In the genomic region with DNA sequence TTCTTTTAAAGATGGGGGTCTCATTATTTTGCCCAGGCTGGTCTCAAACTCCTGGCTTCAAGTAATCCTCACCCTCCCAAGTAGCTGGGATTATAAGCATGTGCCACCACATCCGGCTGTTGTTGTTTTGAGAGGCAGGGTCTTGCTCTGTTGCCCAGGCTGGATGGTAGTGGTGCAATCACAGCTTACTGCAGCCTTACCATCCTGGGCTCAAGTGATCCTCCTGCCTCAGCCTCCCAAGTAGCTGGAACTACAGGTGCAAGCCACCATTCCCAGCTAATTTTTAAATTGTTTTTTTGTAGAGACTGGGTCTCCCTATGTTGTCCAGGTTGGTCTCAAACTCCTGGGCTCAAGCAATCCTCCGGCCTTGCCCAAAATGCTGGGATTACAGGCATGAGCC, we compare ENCODE assay signal across 28 cellular contexts.
DNase-seq lines count a peak whose midpoint lies in the region; ATAC-seq, FAIRE-seq and TF ChIP-seq lines count a peak whose summit lies in the region.
"Had no signal": no experiment of that assay in that cellular context is flagged by ENCODE, and none has a peak within 500 bp of the region (broad histone marks: within the 10 kb centered on the region; RNA-seq: fewer than 3 reads in every experiment).

No MANE protein-coding gene starts in this region.

- CTCF ChIA-PET in HepG2 (lab: Yijun Ruan, JAX; ENCODE audit: low intra/inter-chr PET ratio, low total read pairs), result no interaction called here
- CTCF ChIA-PET in WTC11 (lab: Charles Lee), result interaction anchor here (1.1 to 1.2 kb wide), 2 partner anchors 14 to 31 kb away, joined by 3 to 7 read pairs (median 5); no protein-coding TSS in a partner anchor

- H3K27ac Mint-ChIP-seq in WTC11, result no peak overlapping the region
- H3K27ac Mint-ChIP-seq: CD4-positive, alpha-beta memory T cell; CD4-positive, CD25-positive, alpha-beta regulatory T cell; CD8-positive, alpha-beta memory T cell had no signal

- no peaks in the 10 kb centered on the region for H3K9me3 Mint-ChIP-seq in WTC11
- H3K9me3 Mint-ChIP-seq: CD14-positive monocyte; CD4-positive, alpha-beta memory T cell; CD8-positive, alpha-beta memory T cell had no signal

- H3K27me3 ChIP-seq in HepG2 (ENCODE audit: control insufficient read depth in 1 of 2, insufficient read depth in 2 of 2, low read length in 2 of 2) (no peaks in the 10 kb centered on the region), right lobe of liver (no peaks in the 10 kb centered on the region), pancreas (no peaks in the 10 kb centered on the region)
- H3K27me3 ChIP-seq: BLaER1 had no signal

- H3K9ac ChIP-seq in HepG2 (ENCODE audit: insufficient read depth, low read depth, low read length), result no peak overlapping the region
- H3K9ac ChIP-seq: BLaER1 had no signal

- ATAC-seq in HepG2 (no peak), right lobe of liver (no peak), WTC11 (no peak), HG03354 (IDR thresholded peaks at IDR 0.05; ENCODE audit: poor library complexity, severe bottlenecking, unreplicated experiment) (no peak), pancreas (no peak)
- ATAC-seq: A549, GM12878 had no signal

- TF ChIP-seq CTCF in HepG2 (CRISPR knock-in tag; IDR thresholded peaks at IDR 0.05) (no peak), right lobe of liver (IDR thresholded peaks at IDR 0.05) (no peak), WTC11 (IDR thresholded peaks at IDR 0.05) (no peak), pancreas (IDR thresholded peaks at IDR 0.05) (no peak)

- DNase-seq in HepG2 (ENCODE audit: low spot score) (no peak), right lobe of liver (no peak), WTC11 (ENCODE audit: low spot score) (no peak), epithelial cell of prostate (ENCODE audit: low read depth, low spot score) (no peak), pancreas (no peak), NCI-H2107 (lab: John Stamatoyannopoulos, UW) (no peak)
- DNase-seq: AML-193; BE2C; C1 segment of cervical spinal cord; CD4-positive, alpha-beta memory T cell; CD4-positive, CD25-positive, alpha-beta regulatory T cell; CD8-positive, alpha-beta memory T cell; COR-L47; DMS 273 treated with DMSO at 0.1 percent for 48 hours; DMS153; DMS53; DMS79; DND-41; EL; GDM1 had no signal

- no peak overlapping the region for H2AFZ ChIP-seq in HepG2 (ENCODE audit: low read length)

- POLR2A ChIA-PET in HepG2 (lab: Yijun Ruan, JAX), result no interaction called here
- POLR2A ChIA-PET in WTC11 (lab: Charles Lee), result no interaction called here

- H3K4me3 ChIP-seq in HepG2 (replicated peaks in 1 of 3; ENCODE audit: insufficient read depth in 1 of 3, low read depth in 2 of 3, low read length in 3 of 3) (no peak overlapping the region), right lobe of liver (no peak overlapping the region), pancreas (no peak overlapping the region)
- H3K4me3 ChIP-seq: A549, BLaER1, GM12878 had no signal

- H4K20me1 ChIP-seq in HepG2 (ENCODE audit: insufficient read depth, low read length), result peaks cover 6% of the 10 kb centered on the region; the same call in 1 of the 2 replicates
- H4K20me1 ChIP-seq: BLaER1 had no signal

- H3K4me1 Mint-ChIP-seq in WTC11, result peaks cover 5% of the 10 kb centered on the region; the same call in 1 of the 2 replicates
- H3K4me1 Mint-ChIP-seq: CD4-positive, alpha-beta memory T cell; CD4-positive, CD25-positive, alpha-beta regulatory T cell; CD8-positive, alpha-beta memory T cell had no signal

- H3K27me3 Mint-ChIP-seq in WTC11 (ENCODE audit: low read depth), result no peaks in the 10 kb centered on the region

- no peak for TF ChIP-seq RAD21 in HepG2 (CRISPR knock-in tag; IDR thresholded peaks at IDR 0.05)

- no peak overlapping the region for H3K4me3 Mint-ChIP-seq in WTC11
- H3K4me3 Mint-ChIP-seq: CD14-positive monocyte; CD4-positive, alpha-beta memory T cell; CD4-positive, CD25-positive, alpha-beta regulatory T cell; CD8-positive, alpha-beta memory T cell had no signal

- H3K27ac ChIP-seq in HepG2 (ENCODE audit: extremely low read length, insufficient read depth, low read length) (no peak overlapping the region), right lobe of liver (no peak overlapping the region), epithelial cell of prostate (peak overlapping the region; percentile 96), pancreas (no peak overlapping the region)
- H3K27ac ChIP-seq: 22Rv1, A549, BLaER1 had no signal

- no peak overlapping the region for H3K4me2 ChIP-seq in HepG2 (ENCODE audit: low read depth, low read length)
- H3K4me2 ChIP-seq: A549, BLaER1 had no signal

- TF ChIP-seq POLR2A in HepG2 (IDR thresholded peaks at IDR 0.05; ENCODE audit: insufficient read depth in 1 of 2, low read depth in 2 of 2, low read length in 2 of 2), result no peak
- TF ChIP-seq POLR2A in right lobe of liver (IDR thresholded peaks at IDR 0.05), result no peak

- FAIRE-seq in HepG2 (lab: Jason Lieb, UNC) (no peak), pancreas (lab: Jason Lieb, UNC) (no peak)
- FAIRE-seq: A549, GM12878, GM12892, GM18507 had no signal

- H3K36me3 ChIP-seq in HepG2 (replicated peaks in 1 of 2; ENCODE audit: control insufficient read depth in 1 of 2, insufficient read depth in 2 of 2, low read length in 2 of 2) (peaks cover 27 to 62% of the 10 kb centered on the region in 2 experiments), right lobe of liver (no peaks in the 10 kb centered on the region), pancreas (peaks cover 0 to 3% (median 0%) of the 10 kb centered on the region in 3 donors)
- H3K36me3 ChIP-seq: BE2C had no signal

- H3K36me3 Mint-ChIP-seq in WTC11, result peaks cover 38% of the 10 kb centered on the region
- H3K36me3 Mint-ChIP-seq: CD4-positive, alpha-beta memory T cell; CD4-positive, CD25-positive, alpha-beta regulatory T cell; CD8-positive, alpha-beta memory T cell had no signal

- TF ChIP-seq EP300 in HepG2 (IDR thresholded peaks at IDR 0.05; ENCODE audit: low read depth in 2 of 2, low read length in 2 of 2) (no peak), HepG2 (CRISPR knock-in tag; IDR thresholded peaks at IDR 0.05; ENCODE audit: borderline replicate concordance) (no peak)

- WGBS in HepG2 (ENCODE audit: low lambda C conversion rate), result 100% methylated on average over 2 of the region's 2 CpGs
- 78% methylated on average over 1 of the region's 2 CpGs for WGBS in right lobe of liver (ENCODE audit: insufficient coverage, low coverage, low lambda C conversion rate, missing lambda C conversion rate)
- 95% methylated on average over 2 of the region's 2 CpGs for WGBS in pancreas, 2 donors

- H3K9me3 ChIP-seq in HepG2 (ENCODE audit: low read length) (no peaks in the 10 kb centered on the region), right lobe of liver (no peaks in the 10 kb centered on the region), pancreas (no peaks in the 10 kb centered on the region)
- H3K9me3 ChIP-seq: A549, BE2C, BLaER1 had no signal

- in situ Hi-C loops in HepG2 (cut with HindIII; ENCODE audit: extremely low pct_ligation_motif_present, low pct_unique_long_range_greater_than_20kb), result no loop called here

- peaks cover 7% of the 10 kb centered on the region for H3K79me2 ChIP-seq in HepG2 (ENCODE audit: insufficient read depth, low read length)

- H3K4me1 ChIP-seq in HepG2 (ENCODE audit: insufficient read depth, low read length), result 0 out of 2 replicates have a peak, but pooled peaks cover 9% of the 10 kb centered on the region
- no peaks in the 10 kb centered on the region for H3K4me1 ChIP-seq in right lobe of liver
- no peaks in the 10 kb centered on the region for H3K4me1 ChIP-seq in pancreas
- H3K4me1 ChIP-seq: BLaER1 had no signal

- intact Hi-C loops in HepG2 (cut with micrococcal nuclease; ENCODE audit: unreplicated experiment) (no loop called here), right lobe of liver (cut with DNase I) (no loop called here), pancreas (cut with DNase I) (no loop called here)

- no TSS peak for BruUV-seq in HepG2 (replicated peaks; lab: Mats Ljungman, UMichigan)

TF ChIP-seq in HepG2, 621 proteins besides CTCF, POLR2A, EP300 and RAD21:
- TF ChIP-seq ZNF121 (CRISPR knock-in tag; IDR thresholded peaks at IDR 0.05), result peak; percentile 35; the same call in 1 of the 2 replicates
- no peak for TF ChIP-seq ZNF451 (CRISPR knock-in tag; IDR thresholded peaks at IDR 0.05)
TF ChIP-seq in HepG2: peak in this region for 1.

TF ChIP-seq in WTC11, 78 proteins besides CTCF, POLR2A, EP300 and RAD21:
- TF ChIP-seq SMAD3 (CRISPR knock-in tag; IDR thresholded peaks at IDR 0.05; ENCODE audit: borderline replicate concordance) (no peak), ZNF121 (CRISPR knock-in tag; IDR thresholded peaks at IDR 0.05) (peak; percentile 89), GABPB1 (CRISPR knock-in tag; IDR thresholded peaks at IDR 0.05) (no peak)
